ENCODE assay signal across 8 cellular contexts in genomic region chr17:65027305-65027704, GRCh38. TPM values are rescaled to one million over a fixed set of nuclear protein-coding genes. Genes with fewer than 3 reads are reported as not detected.
DNase-seq lines count a peak whose midpoint lies in the region; ATAC-seq and TF ChIP-seq lines count a peak whose summit lies in the region.

No MANE protein-coding gene starts in this region.

- DNase-seq in GM03348 (ENCODE audit: low spot score) = peak; percentile 39
- peak in 3 of 5 donors; percentile 33 to 84 (median 36) for DNase-seq in T-helper 1 cell
- peak; percentile 77 for DNase-seq in choroid plexus epithelial cell (ENCODE audit: low read depth)
- no peak for DNase-seq in osteocyte (ENCODE audit: extremely low spot score, unreplicated experiment)
- DNase-seq in putamen (ENCODE audit: low spot score) = no peak

- H3K4me1 Mint-ChIP-seq in osteocyte (ENCODE audit: unreplicated experiment) = peaks cover 43% of the 10 kb centered on the region

- no peak overlapping the region for H3K4me3 ChIP-seq in choroid plexus epithelial cell (ENCODE audit: low read depth, low read length)

- no peak overlapping the region for H3K4me3 Mint-ChIP-seq in osteocyte (ENCODE audit: unreplicated experiment)

- H3K27ac Mint-ChIP-seq in osteocyte (ENCODE audit: unreplicated experiment) = peak overlapping the region; percentile 60

- peaks cover 4% of the 10 kb centered on the region for H3K36me3 Mint-ChIP-seq in osteocyte (ENCODE audit: unreplicated experiment)

- H3K9me3 Mint-ChIP-seq in osteocyte (ENCODE audit: unreplicated experiment) = no peaks in the 10 kb centered on the region

- ATAC-seq in HG03196 (IDR thresholded peaks at IDR 0.05; ENCODE audit: unreplicated experiment) = peak; percentile 29
- no peak for ATAC-seq in GM21526 (IDR thresholded peaks at IDR 0.05; ENCODE audit: low FRiP score, unreplicated experiment)
- no peak for ATAC-seq in GM18519 (IDR thresholded peaks at IDR 0.05; ENCODE audit: low FRiP score, unreplicated experiment)

- TF ChIP-seq CTCF in choroid plexus epithelial cell (conservative IDR thresholded peaks at IDR 0.05; ENCODE audit: low read depth, low read length) (peak; percentile 57), osteocyte (IDR thresholded peaks at IDR 0.05) (peak; percentile 37)

- no peaks in the 10 kb centered on the region for H3K27me3 Mint-ChIP-seq in osteocyte (ENCODE audit: unreplicated experiment)

RNA-seq across cellular contexts. Expression of gene GNA13, which starts 29.2 kb away (rescaled TPM):
- total RNA-seq in osteocyte = 54.7 and 55.9 TPM in 2 replicates

Comparison
In these comparisons a context has a peak if more than half of its experiments do, and no peak if none do; other contexts are left out.
1. DNase-seq: peak in GM03348 (single experiment), T-helper 1 cell (3 of 5) and choroid plexus epithelial cell (single experiment); none in osteocyte (single experiment) and putamen (single experiment).